14 cellular contexts compared by ENCODE assay signal in genomic region chr13:32783067-32783466, GRCh38.
DNase-seq lines count a peak whose midpoint lies in the region; ATAC-seq and TF ChIP-seq lines count a peak whose summit lies in the region.
"Had no signal": no experiment of that assay in that cellular context is flagged by ENCODE, and none has a peak within 500 bp of the region (broad histone marks: within the 10 kb centered on the region; RNA-seq: fewer than 3 reads in every experiment).

No MANE protein-coding gene starts in this region.

- TF ChIP-seq RAD21 in IMR-90 (IDR thresholded peaks at IDR 0.05; ENCODE audit: low read length) = no peak

- no peak overlapping the region for H2AK9ac ChIP-seq in IMR-90 (replicated peaks; ENCODE audit: low read depth, low read length, poor library complexity)

- H2AFZ ChIP-seq in IMR-90 (replicated peaks; ENCODE audit: low read length, poor library complexity) = no peak overlapping the region

- no peaks in the 10 kb centered on the region; the same call in 1 of the 2 replicates for H3K4me1 ChIP-seq in IMR-90 (ENCODE audit: control insufficient read depth, insufficient read depth, low read length)
- H3K4me1 ChIP-seq: A549 had no signal

- DNase-seq in activated CD4-positive, CD25-positive, alpha-beta regulatory T cell (lab: John Stamatoyannopoulos, UW) = no peak
- DNase-seq in IMR-90 = peak; percentile 67
- DNase-seq in activated naive CD8-positive, alpha-beta T cell treated with anti-CD3 and anti-CD28 coated beads, Interleukin-2, amount 10 ng/mL, durations not matched to agents 7 days and 5 days = no peak
- DNase-seq in natural killer cell = no peak
- DNase-seq in stimulated activated CD8-positive, alpha-beta memory T cell treated with anti-CD3 and anti-CD28 coated beads, Interleukin-4, amount 100 ng/mL, for 48 hours = no peak
- DNase-seq in NCI-H1092 (lab: John Stamatoyannopoulos, UW) = no peak
- DNase-seq in NCI-H748 treated with DMSO at 0.1 percent for 48 hours (lab: John Stamatoyannopoulos, UW) = no peak
- DNase-seq: amniotic stem cell, DMS79, mesendoderm, NCI-H226 had no signal

- TF ChIP-seq CTCF in IMR-90 (conservative IDR thresholded peaks at IDR 0.05; ENCODE audit: low read depth, low read length) (no peak), natural killer cell (IDR thresholded peaks at IDR 0.05) (no peak)

- H3K9me3 Mint-ChIP-seq in activated naive CD8-positive, alpha-beta T cell treated with anti-CD3 and anti-CD28 coated beads, Interleukin-2, amount 10 ng/mL, durations not matched to agents 7 days and 5 days = peaks cover 6% of the 10 kb centered on the region
- H3K9me3 Mint-ChIP-seq in natural killer cell = no peaks in the 10 kb centered on the region

- H4K91ac ChIP-seq in IMR-90 (ENCODE audit: insufficient read depth, low read depth, low read length) = no peak overlapping the region

- no peak overlapping the region for H2BK20ac ChIP-seq in IMR-90 (ENCODE audit: low read depth, low read length)

- intact Hi-C loops in IMR-90 (cut with micrococcal nuclease) (loop anchor here (10.0 kb wide), 1 partner anchor 122 kb away; no protein-coding TSS in a partner anchor), natural killer cell (cut with micrococcal nuclease) (no loop called here)

- H3K27ac ChIP-seq in IMR-90 (ENCODE audit: insufficient read depth, low read length) = no peak overlapping the region
- H3K27ac ChIP-seq: A549, VCaP had no signal

- H3K4me1 Mint-ChIP-seq in activated naive CD8-positive, alpha-beta T cell treated with anti-CD3 and anti-CD28 coated beads, Interleukin-2, amount 10 ng/mL, durations not matched to agents 7 days and 5 days = peaks cover 30% of the 10 kb centered on the region
- peaks cover 14 to 16% of the 10 kb centered on the region in 2 donors for H3K4me1 Mint-ChIP-seq in natural killer cell

- no peak overlapping the region for H2BK120ac ChIP-seq in IMR-90 (ENCODE audit: low read depth, low read length)

- H3K27me3 ChIP-seq in IMR-90 (ENCODE audit: control insufficient read depth, insufficient read depth, low read length) = no peaks in the 10 kb centered on the region

- H3K23ac ChIP-seq in IMR-90 (ENCODE audit: low read depth, low read length) = no peak overlapping the region

- H3K4me3 Mint-ChIP-seq in activated naive CD8-positive, alpha-beta T cell treated with anti-CD3 and anti-CD28 coated beads, Interleukin-2, amount 10 ng/mL, durations not matched to agents 7 days and 5 days = peak overlapping the region; percentile 80
- H3K4me3 Mint-ChIP-seq in natural killer cell = no peak overlapping the region

- dilution Hi-C loops in IMR-90 (cut with HindIII; ENCODE audit: low sequenced_read_pairs, unreplicated experiment) = no loop called here

- H4K20me1 ChIP-seq in IMR-90 (ENCODE audit: insufficient read depth, low read length) = no peaks in the 10 kb centered on the region

- peak; percentile 77 to 83 for ATAC-seq in activated CD4-positive, CD25-positive, alpha-beta regulatory T cell treated with anti-CD3 and anti-CD28 coated beads, Interleukin-2, amount 50 U/mL, for 24 hours
- peak; percentile 49 for ATAC-seq in IMR-90 (ENCODE audit: low read depth)
- peak; percentile 97 for ATAC-seq in activated naive CD8-positive, alpha-beta T cell treated with anti-CD3 and anti-CD28 coated beads, Interleukin-2, amount 10 ng/mL, durations not matched to agents 7 days and 5 days (ENCODE audit: low read depth)
- ATAC-seq in natural killer cell = peak; percentile 39 to 48 (median 40)
- ATAC-seq: A549 had no signal

- H2BK15ac ChIP-seq in IMR-90 (ENCODE audit: low read depth, low read length) = no peak overlapping the region

- in situ Hi-C loops in IMR-90 (cut with MboI; ENCODE audit: low sequenced_read_pairs) = no loop called here

- no peak overlapping the region for H2AK5ac ChIP-seq in IMR-90 (ENCODE audit: low read depth, low read length)

- H3K18ac ChIP-seq in IMR-90 (ENCODE audit: low read depth, low read length) = no peak overlapping the region

- H3K9me1 ChIP-seq in IMR-90 (ENCODE audit: insufficient read depth, low read length) = no peaks in the 10 kb centered on the region

- H2BK5ac ChIP-seq in IMR-90 (ENCODE audit: low read depth, low read length, poor library complexity, severe bottlenecking) = peak overlapping the region; percentile 18

- peak overlapping the region; percentile 7; the same call in 1 of the 2 replicates for H3K4me2 ChIP-seq in IMR-90 (ENCODE audit: low read depth, low read length)
- H3K4me2 ChIP-seq: A549 had no signal

- no peaks in the 10 kb centered on the region for H3K27me3 Mint-ChIP-seq in activated naive CD8-positive, alpha-beta T cell treated with anti-CD3 and anti-CD28 coated beads, Interleukin-2, amount 10 ng/mL, durations not matched to agents 7 days and 5 days
- H3K27me3 Mint-ChIP-seq in natural killer cell (ENCODE audit: low read depth in 2 of 2) = no peaks in the 10 kb centered on the region

- no TSS peak for BruUV-seq in IMR-90 (replicated peaks; lab: Mats Ljungman, UMichigan)

- POLR2A ChIA-PET in IMR-90 (lab: Charles Lee; ENCODE audit: unreplicated experiment) = no interaction called here
- POLR2A ChIA-PET in activated naive CD8-positive, alpha-beta T cell treated with anti-CD3 and anti-CD28 coated beads, Interleukin-2, amount 10 ng/mL, durations not matched to agents 7 days and 5 days (lab: Charles Lee) = interaction anchor here (1.1 kb wide), 1 partner anchor 9 kb away, joined by 5 read pairs; no protein-coding TSS in a partner anchor

- no peak overlapping the region for H3K4ac ChIP-seq in IMR-90 (ENCODE audit: low read depth, low read length)

- H3K79me1 ChIP-seq in IMR-90 (ENCODE audit: low read depth in 1 of 2, low read length in 2 of 2) = no peaks in the 10 kb centered on the region; a peak in 1 of 4 replicates

- no peaks in the 10 kb centered on the region for H3K9me3 ChIP-seq in IMR-90 (ENCODE audit: control insufficient read depth, insufficient read depth, low read length)
- H3K9me3 ChIP-seq: A549 had no signal

- CTCF ChIA-PET in IMR-90 (lab: Yijun Ruan, JAX) = no interaction called here

- no peak overlapping the region for H3K9ac ChIP-seq in IMR-90 (ENCODE audit: low read depth, low read length)

- peaks cover 37% of the 10 kb centered on the region for H3K36me3 Mint-ChIP-seq in activated naive CD8-positive, alpha-beta T cell treated with anti-CD3 and anti-CD28 coated beads, Interleukin-2, amount 10 ng/mL, durations not matched to agents 7 days and 5 days
- H3K36me3 Mint-ChIP-seq in natural killer cell = peaks cover 15% of the 10 kb centered on the region

- H3K4me3 ChIP-seq in IMR-90 (ENCODE audit: insufficient read depth, low read depth, low read length) = no peak overlapping the region
- H3K4me3 ChIP-seq: A549 had no signal

- no peak overlapping the region for H4K8ac ChIP-seq in IMR-90 (ENCODE audit: low read depth in 2 of 2, low read length in 2 of 2)

- no peak overlapping the region for H4K5ac ChIP-seq in IMR-90 (ENCODE audit: low read depth, low read length)

- WGBS in IMR-90 (ENCODE audit: extremely low coverage in 2 of 2, insufficient read length in 1 of 2), 2 experiments = no CpG with 5 or more reads among the region's 3 CpGs

- no peak overlapping the region for H3K56ac ChIP-seq in IMR-90 (ENCODE audit: extremely low read depth, insufficient read depth, low read length)

- peaks cover 5% of the 10 kb centered on the region for H3K36me3 ChIP-seq in IMR-90 (ENCODE audit: control insufficient read depth, insufficient read depth, low read length)

- no peak for TF ChIP-seq POLR2A in IMR-90 (IDR thresholded peaks at IDR 0.05; ENCODE audit: low read depth, low read length)

- peak overlapping the region; percentile 88 for H3K27ac Mint-ChIP-seq in activated naive CD8-positive, alpha-beta T cell treated with anti-CD3 and anti-CD28 coated beads, Interleukin-2, amount 10 ng/mL, durations not matched to agents 7 days and 5 days
- peak overlapping the region; percentile 8 to 53 for H3K27ac Mint-ChIP-seq in natural killer cell

- peak overlapping the region; percentile 68; the same call in 1 of the 2 replicates for H3K14ac ChIP-seq in IMR-90 (replicated peaks; ENCODE audit: low read depth, low read length)

TF ChIP-seq in IMR-90, 13 proteins besides CTCF, POLR2A, EP300 and RAD21:
- TF ChIP-seq MAZ (IDR thresholded peaks at IDR 0.05; ENCODE audit: borderline replicate concordance, low read depth, low read length) = no peak
- 0 out of 2 replicates have a peak, but pooled peaks have one; percentile 8 for TF ChIP-seq BHLHE40 (IDR thresholded peaks at IDR 0.05; ENCODE audit: low read depth, low read length)

Comparison
In these comparisons a context has a peak if more than half of its experiments do, and no peak if none do; other contexts are left out.
1. ATAC-seq: peak in every context shown above with its lines; median percentile 97 in activated naive CD8-positive, alpha-beta T cell treated with anti-CD3 and anti-CD28 coated beads, Interleukin-2, amount 10 ng/mL, durations not matched to agents 7 days and 5 days; 80 in activated CD4-positive, CD25-positive, alpha-beta regulatory T cell treated with anti-CD3 and anti-CD28 coated beads, Interleukin-2, amount 50 U/mL, for 24 hours; 49 in IMR-90; 40 in natural killer cell.